Comparison of ENCODE assay signal across 1 cellular context in genomic region chr1:44791364-44791801, GRCh38.
A peak's percentile ranks its signal among the peaks of the same experiment; 100 is the strongest.
TF ChIP-seq lines count a peak whose summit lies in the region.

No MANE protein-coding gene starts in this region.

TF ChIP-seq in HepG2, 621 proteins besides CTCF, POLR2A, EP300 and RAD21:
- TF ChIP-seq ZNF460 (CRISPR knock-in tag; IDR thresholded peaks at IDR 0.05; ENCODE audit: borderline replicate concordance), result no peak
- no peak for TF ChIP-seq ZNF556 (CRISPR knock-in tag; IDR thresholded peaks at IDR 0.05; ENCODE audit: borderline replicate concordance)
- peak; percentile 30; the same call in 1 of the 2 replicates for TF ChIP-seq ZNF687 (CRISPR knock-in tag; IDR thresholded peaks at IDR 0.05)
- no peak for TF ChIP-seq ZNF382 (CRISPR knock-in tag; IDR thresholded peaks at IDR 0.05; ENCODE audit: borderline replicate concordance)
